15 cellular contexts compared by ENCODE assay signal in genomic region chr16:48999034-48999433, GRCh38.
DNase-seq lines count a peak whose midpoint lies in the region; ATAC-seq and TF ChIP-seq lines count a peak whose summit lies in the region.
"Had no signal": no experiment of that assay in that cellular context is flagged by ENCODE, and none has a peak within 500 bp of the region (broad histone marks: within the 10 kb centered on the region; RNA-seq: fewer than 3 reads in every experiment).

No MANE protein-coding gene starts in this region.

- TF ChIP-seq CTCF in GM23338 (conservative IDR thresholded peaks at IDR 0.05; ENCODE audit: low read depth in 2 of 2) = peak in 1 of 2 experiments; percentile 8; a peak in 1 of 4 replicates
- no peak for TF ChIP-seq CTCF in hepatocyte (IDR thresholded peaks at IDR 0.05; ENCODE audit: poor library complexity)
- TF ChIP-seq CTCF in left lung (IDR thresholded peaks at IDR 0.05) = no peak

- H3K27ac Mint-ChIP-seq in GM23338 = no peak overlapping the region
- H3K27ac Mint-ChIP-seq: B cell; CD4-positive, alpha-beta T cell; HFFc6 had no signal

- H3K4me3 Mint-ChIP-seq in GM23338 = no peak overlapping the region
- H3K4me3 Mint-ChIP-seq: B cell; CD4-positive, alpha-beta T cell; HFFc6 had no signal

- H2AFZ ChIP-seq in GM23338 = peak overlapping the region; percentile 28; the same call in 1 of the 2 replicates
- H2AFZ ChIP-seq in hepatocyte = no peak overlapping the region

- intact Hi-C loops in aorta (cut with DNase I) = no loop called here
- intact Hi-C loops in left lung (cut with DNase I) = no loop called here

- no peak overlapping the region for H3K4me3 ChIP-seq in GM23338
- H3K4me3 ChIP-seq in hepatocyte = no peak overlapping the region
- H3K4me3 ChIP-seq in rectal smooth muscle tissue (ENCODE audit: low read length) = no peak overlapping the region
- no peak overlapping the region for H3K4me3 ChIP-seq in aorta (ENCODE audit: low read length in 2 of 2)
- H3K4me3 ChIP-seq in left lung = no peak overlapping the region

- 51% methylated on average over 6 of the region's 6 CpGs for WGBS in hepatocyte (ENCODE audit: low lambda C conversion rate, missing lambda C conversion rate)
- WGBS in aorta, 2 donors = 28 to 50% methylated on average over 6 of the region's 6 CpGs

- no peaks in the 10 kb centered on the region for H4K20me1 ChIP-seq in GM23338 (replicated peaks; ENCODE audit: insufficient read depth)
- H4K20me1 ChIP-seq in hepatocyte (ENCODE audit: insufficient read depth, poor library complexity, severe bottlenecking) = no peaks in the 10 kb centered on the region

- H3K27me3 Mint-ChIP-seq in GM23338 (ENCODE audit: insufficient read depth, low read depth, poor library complexity) = peaks cover 2% of the 10 kb centered on the region
- H3K27me3 Mint-ChIP-seq: B cell had no signal

- H3K4me1 ChIP-seq in GM23338 (ENCODE audit: insufficient read depth) = peaks cover 6% of the 10 kb centered on the region; the same call in 1 of the 2 replicates
- peaks cover 13% of the 10 kb centered on the region for H3K4me1 ChIP-seq in hepatocyte (ENCODE audit: insufficient read depth)
- H3K4me1 ChIP-seq in rectal smooth muscle tissue (ENCODE audit: control insufficient read depth, insufficient read depth, low read length) = peaks cover 11% of the 10 kb centered on the region
- no peaks in the 10 kb centered on the region for H3K4me1 ChIP-seq in aorta (ENCODE audit: control insufficient read depth in 1 of 2, insufficient read depth in 2 of 2, low read length in 2 of 2)
- H3K4me1 ChIP-seq in left lung = no peaks in the 10 kb centered on the region

- H3K36me3 ChIP-seq in GM23338 (ENCODE audit: insufficient read depth) = no peaks in the 10 kb centered on the region
- no peaks in the 10 kb centered on the region for H3K36me3 ChIP-seq in hepatocyte (replicated peaks; ENCODE audit: insufficient read depth, low read depth)
- H3K36me3 ChIP-seq in rectal smooth muscle tissue (ENCODE audit: control insufficient read depth, insufficient read depth, low read length) = no peaks in the 10 kb centered on the region
- no peaks in the 10 kb centered on the region for H3K36me3 ChIP-seq in aorta (ENCODE audit: control insufficient read depth in 1 of 2, insufficient read depth in 2 of 2, low read length in 1 of 2)
- H3K36me3 ChIP-seq in left lung = no peaks in the 10 kb centered on the region

- no peaks in the 10 kb centered on the region for H3F3A ChIP-seq in GM23338 (replicated peaks; ENCODE audit: low read depth)

- DNase-seq in GM23338 (ENCODE audit: low spot score) (no peak), NCI-H69 (lab: John Stamatoyannopoulos, UW) (peak; percentile 2), hepatocyte (ENCODE audit: low spot score) (peak; percentile 55), aorta (no peak), DMS114 treated with DMSO at 0.1 percent for 48 hours (lab: John Stamatoyannopoulos, UW; ENCODE audit: unreplicated experiment) (no peak), left lung (no peak)
- DNase-seq in stimulated activated CD4-positive, alpha-beta T cell treated with anti-CD3 and anti-CD28 coated beads, Interleukin-4, amount 100 ng/mL, for 24 hours = no peak
- DNase-seq: Calu3; CD4-positive, alpha-beta T cell; DMS 273 treated with DMSO at 0.1 percent for 48 hours; DMS79; HCEC 1CT; HFFc6 had no signal

- H3K9ac ChIP-seq in rectal smooth muscle tissue (ENCODE audit: low read length) = no peak overlapping the region

- H3K9me2 ChIP-seq in GM23338 (ENCODE audit: insufficient read depth) (no peaks in the 10 kb centered on the region), hepatocyte (replicated peaks; ENCODE audit: insufficient read depth) (no peaks in the 10 kb centered on the region)

- peak; percentile 20; the same call in 2 of the 3 replicates for ATAC-seq in GM23338
- ATAC-seq in aorta (ENCODE audit: low FRiP score) = no peak
- no peak for ATAC-seq in left lung

- no peaks in the 10 kb centered on the region for H3K9me3 Mint-ChIP-seq in GM23338

- peaks cover 18% of the 10 kb centered on the region for H3K4me1 Mint-ChIP-seq in GM23338
- H3K4me1 Mint-ChIP-seq: B cell had no signal

- H3K27ac ChIP-seq in GM23338 (ENCODE audit: low read depth) (no peak overlapping the region), hepatocyte (peak overlapping the region; percentile 69), rectal smooth muscle tissue (ENCODE audit: low read depth, low read length) (peak overlapping the region; percentile 84), aorta (ENCODE audit: low read depth in 1 of 2, low read length in 2 of 2) (no peak overlapping the region), left lung (no peak overlapping the region)

- no peaks in the 10 kb centered on the region for H3K36me3 Mint-ChIP-seq in GM23338 (ENCODE audit: low read depth)

- no peaks in the 10 kb centered on the region for H3K27me3 ChIP-seq in GM23338 (ENCODE audit: insufficient read depth)
- H3K27me3 ChIP-seq in hepatocyte = no peaks in the 10 kb centered on the region
- H3K27me3 ChIP-seq in rectal smooth muscle tissue (ENCODE audit: control insufficient read depth, insufficient read depth, low read length) = no peaks in the 10 kb centered on the region
- H3K27me3 ChIP-seq in aorta (ENCODE audit: control insufficient read depth in 1 of 2, insufficient read depth in 2 of 2, low read length in 1 of 2) = no peaks in the 10 kb centered on the region
- H3K27me3 ChIP-seq in left lung = peaks cover 0 to 11% of the 10 kb centered on the region in 2 donors

- H3K4me2 ChIP-seq in GM23338 (no peak overlapping the region), hepatocyte (peak overlapping the region; percentile 20)

- H3K79me2 ChIP-seq in GM23338 (replicated peaks; ENCODE audit: insufficient read depth) (no peaks in the 10 kb centered on the region), hepatocyte (no peaks in the 10 kb centered on the region)

- H3K9me3 ChIP-seq in hepatocyte (ENCODE audit: low read depth) (no peaks in the 10 kb centered on the region), aorta (ENCODE audit: control insufficient read depth, low read length) (no peaks in the 10 kb centered on the region), left lung (no peaks in the 10 kb centered on the region)

TF ChIP-seq in GM23338, 12 proteins besides CTCF, POLR2A, EP300 and RAD21:
- no peak for TF ChIP-seq EZH2 (IDR thresholded peaks at IDR 0.05; ENCODE audit: low read depth, unreplicated experiment)
- no peak for TF ChIP-seq ETS1 (IDR thresholded peaks at IDR 0.05)
- no peak for TF ChIP-seq POLR2AphosphoS5 (IDR thresholded peaks at IDR 0.05; ENCODE audit: low read depth)
- TF ChIP-seq EZH2phosphoT487 (IDR thresholded peaks at IDR 0.05; ENCODE audit: unreplicated experiment) = no peak

Comparison
In these comparisons a context has a peak if more than half of its experiments do, and no peak if none do; other contexts are left out.
1. DNase-seq: peak in NCI-H69 (single experiment) and hepatocyte (single experiment); none in GM23338 (single experiment), aorta (0 of 2), stimulated activated CD4-positive, alpha-beta T cell treated with anti-CD3 and anti-CD28 coated beads, Interleukin-4, amount 100 ng/mL, for 24 hours (single experiment), DMS114 treated with DMSO at 0.1 percent for 48 hours (single experiment) and left lung (0 of 2).
2. H3K27ac ChIP-seq: peak in hepatocyte (single experiment) and rectal smooth muscle tissue (single experiment); none in GM23338 (single experiment), aorta (0 of 2) and left lung (0 of 2).